Comparison of ENCODE assay signal across 17 cellular contexts in genomic region chr3:54600441-54601204, GRCh38.
DNase-seq lines count a peak whose midpoint lies in the region; ATAC-seq and TF ChIP-seq lines count a peak whose summit lies in the region.
"Had no signal": no experiment of that assay in that cellular context is flagged by ENCODE, and none has a peak within 500 bp of the region (broad histone marks: within the 10 kb centered on the region; RNA-seq: fewer than 3 reads in every experiment).

No MANE protein-coding gene starts in this region.

- no peak for TF ChIP-seq EP300 in upper lobe of left lung (IDR thresholded peaks at IDR 0.05)

- H3K27me3 ChIP-seq in H7 (ENCODE audit: control insufficient read depth, insufficient read depth, low read length) (no peaks in the 10 kb centered on the region), upper lobe of left lung (no peaks in the 10 kb centered on the region)
- H3K27me3 ChIP-seq: transverse colon had no signal

- peaks cover 18% of the 10 kb centered on the region for H3K4me1 Mint-ChIP-seq in brain
- no peaks in the 10 kb centered on the region for H3K4me1 Mint-ChIP-seq in activated T-helper 1 cell treated with anti-CD3 and anti-CD28 coated beads, Interleukin-12 subunit alpha, Interleukin-12 subunit beta, Interleukin-2, Interleukin-4 antibody, amounts not matched to agents 30 ng/mL and 10 ng/mL and 1 ng/mL, durations not matched to agents 14 hours and 24 hours and 36 hours (ENCODE audit: low read depth)
- H3K4me1 Mint-ChIP-seq: T-helper 17 cell had no signal

- H3K4me1 ChIP-seq in upper lobe of left lung = no peaks in the 10 kb centered on the region
- H3K4me1 ChIP-seq: transverse colon had no signal

- ATAC-seq in left ventricle myocardium superior (peak; percentile 96), GM19328 (IDR thresholded peaks at IDR 0.05; ENCODE audit: unreplicated experiment) (no peak), upper lobe of left lung (ENCODE audit: low FRiP score in 2 of 2) (no peak)
- ATAC-seq: T-helper 17 cell had no signal

- H3K4me3 ChIP-seq in H7 (ENCODE audit: insufficient read depth, low read depth, low read length) (no peak overlapping the region), upper lobe of left lung (no peak overlapping the region)
- H3K4me3 ChIP-seq: GM23248, transverse colon had no signal

- DNase-seq in H7 (peak; percentile 43), left ventricle myocardium superior (peak; percentile 26), retina (peak; percentile 60), NCI-H82 treated with DMSO at 0.1 percent for 48 hours (lab: John Stamatoyannopoulos, UW; ENCODE audit: unreplicated experiment) (no peak), upper lobe of left lung (no peak)
- no peak for DNase-seq in activated T-helper 1 cell treated with anti-CD3 and anti-CD28 coated beads, Interleukin-12 subunit alpha, Interleukin-12 subunit beta, Interleukin-2, Interleukin-4 antibody, amounts not matched to agents 30 ng/mL and 10 ng/mL and 1 ng/mL, durations not matched to agents 14 hours and 24 hours and 36 hours (ENCODE audit: low spot score)
- DNase-seq: activated CD4-positive, CD25-positive, alpha-beta regulatory T cell treated with anti-CD3 and anti-CD28 coated beads, Interleukin-2, amount 50 U/mL, for 72 hours; activated CD8-positive, alpha-beta memory T cell treated with anti-CD3 and anti-CD28 coated beads, Interleukin-2, amount 50 U/mL, for 48 hours; activated naive CD4-positive, alpha-beta T cell treated with anti-CD3 and anti-CD28 coated beads for 36 hours; GM23248; kidney; NCI-H1930; stimulated activated CD8-positive, alpha-beta memory T cell treated with anti-CD3 and anti-CD28 coated beads, Interleukin-4, amount 100 ng/mL, for 48 hours; T-helper 17 cell; transverse colon had no signal

- peak overlapping the region in 4 of 5 experiments; percentile 37 to 88 (median 54) for H3K27ac Mint-ChIP-seq in brain
- H3K27ac Mint-ChIP-seq in activated T-helper 1 cell treated with anti-CD3 and anti-CD28 coated beads, Interleukin-12 subunit alpha, Interleukin-12 subunit beta, Interleukin-2, Interleukin-4 antibody, amounts not matched to agents 30 ng/mL and 10 ng/mL and 1 ng/mL, durations not matched to agents 14 hours and 24 hours and 36 hours = no peak overlapping the region
- H3K27ac Mint-ChIP-seq: activated naive CD4-positive, alpha-beta T cell treated with anti-CD3 and anti-CD28 coated beads for 36 hours; T-helper 17 cell had no signal

- peak overlapping the region in 2 of 5 experiments; percentile 8 to 9 for H3K4me3 Mint-ChIP-seq in brain
- H3K4me3 Mint-ChIP-seq in activated T-helper 1 cell treated with anti-CD3 and anti-CD28 coated beads, Interleukin-12 subunit alpha, Interleukin-12 subunit beta, Interleukin-2, Interleukin-4 antibody, amounts not matched to agents 30 ng/mL and 10 ng/mL and 1 ng/mL, durations not matched to agents 14 hours and 24 hours and 36 hours = no peak overlapping the region
- H3K4me3 Mint-ChIP-seq: activated naive CD4-positive, alpha-beta T cell treated with anti-CD3 and anti-CD28 coated beads for 36 hours; T-helper 17 cell had no signal

- no peaks in the 10 kb centered on the region for H3K36me3 Mint-ChIP-seq in brain
- H3K36me3 Mint-ChIP-seq in activated T-helper 1 cell treated with anti-CD3 and anti-CD28 coated beads, Interleukin-12 subunit alpha, Interleukin-12 subunit beta, Interleukin-2, Interleukin-4 antibody, amounts not matched to agents 30 ng/mL and 10 ng/mL and 1 ng/mL, durations not matched to agents 14 hours and 24 hours and 36 hours (ENCODE audit: low read depth) = no peaks in the 10 kb centered on the region

- WGBS in upper lobe of left lung, 2 donors = 56 to 76% methylated on average over 12 of the region's 12 CpGs

- intact Hi-C loops in left ventricle myocardium superior (cut with micrococcal nuclease) = no loop called here
- intact Hi-C loops in activated T-helper 1 cell treated with anti-CD3 and anti-CD28 coated beads, Interleukin-12 subunit alpha, Interleukin-12 subunit beta, Interleukin-2, Interleukin-4 antibody, amounts not matched to agents 30 ng/mL and 10 ng/mL and 1 ng/mL, durations not matched to agents 14 hours and 24 hours and 36 hours (cut with micrococcal nuclease) = no loop called here

- peaks cover 16% of the 10 kb centered on the region for H3K27me3 Mint-ChIP-seq in brain
- no peaks in the 10 kb centered on the region for H3K27me3 Mint-ChIP-seq in activated T-helper 1 cell treated with anti-CD3 and anti-CD28 coated beads, Interleukin-12 subunit alpha, Interleukin-12 subunit beta, Interleukin-2, Interleukin-4 antibody, amounts not matched to agents 30 ng/mL and 10 ng/mL and 1 ng/mL, durations not matched to agents 14 hours and 24 hours and 36 hours (ENCODE audit: insufficient read depth)
- H3K27me3 Mint-ChIP-seq: T-helper 17 cell had no signal

- no peak overlapping the region for H3K27ac ChIP-seq in upper lobe of left lung
- H3K27ac ChIP-seq: GM23248, transverse colon had no signal

- TF ChIP-seq CTCF in brain (conservative IDR thresholded peaks at IDR 0.05) = no peak
- TF ChIP-seq CTCF in upper lobe of left lung (IDR thresholded peaks at IDR 0.05) = no peak

- H3K36me3 ChIP-seq in H7 (replicated peaks; ENCODE audit: control insufficient read depth, insufficient read depth, low read length) = no peaks in the 10 kb centered on the region
- no peaks in the 10 kb centered on the region for H3K36me3 ChIP-seq in upper lobe of left lung
- H3K36me3 ChIP-seq: transverse colon had no signal

- H3K9me3 ChIP-seq in upper lobe of left lung = no peaks in the 10 kb centered on the region
- H3K9me3 ChIP-seq: transverse colon had no signal

- no peak for TF ChIP-seq POLR2A in upper lobe of left lung (IDR thresholded peaks at IDR 0.05)

- H3K9me3 Mint-ChIP-seq in brain = peaks cover 0 to 4% (median 0%) of the 10 kb centered on the region in 5 experiments
- H3K9me3 Mint-ChIP-seq in activated T-helper 1 cell treated with anti-CD3 and anti-CD28 coated beads, Interleukin-12 subunit alpha, Interleukin-12 subunit beta, Interleukin-2, Interleukin-4 antibody, amounts not matched to agents 30 ng/mL and 10 ng/mL and 1 ng/mL, durations not matched to agents 14 hours and 24 hours and 36 hours = peaks cover 4% of the 10 kb centered on the region
- H3K9me3 Mint-ChIP-seq: activated naive CD4-positive, alpha-beta T cell treated with anti-CD3 and anti-CD28 coated beads for 36 hours had no signal

Comparison
In these comparisons a context has a peak if more than half of its experiments do, and no peak if none do; other contexts are left out.
1. DNase-seq: peak in H7 (single experiment), left ventricle myocardium superior (single experiment) and retina (single experiment); none in NCI-H82 treated with DMSO at 0.1 percent for 48 hours (single experiment), activated T-helper 1 cell treated with anti-CD3 and anti-CD28 coated beads, Interleukin-12 subunit alpha, Interleukin-12 subunit beta, Interleukin-2, Interleukin-4 antibody, amounts not matched to agents 30 ng/mL and 10 ng/mL and 1 ng/mL, durations not matched to agents 14 hours and 24 hours and 36 hours (single experiment) and upper lobe of left lung (0 of 2).